14 cellular contexts compared by ENCODE assay signal in the genomic region with DNA sequence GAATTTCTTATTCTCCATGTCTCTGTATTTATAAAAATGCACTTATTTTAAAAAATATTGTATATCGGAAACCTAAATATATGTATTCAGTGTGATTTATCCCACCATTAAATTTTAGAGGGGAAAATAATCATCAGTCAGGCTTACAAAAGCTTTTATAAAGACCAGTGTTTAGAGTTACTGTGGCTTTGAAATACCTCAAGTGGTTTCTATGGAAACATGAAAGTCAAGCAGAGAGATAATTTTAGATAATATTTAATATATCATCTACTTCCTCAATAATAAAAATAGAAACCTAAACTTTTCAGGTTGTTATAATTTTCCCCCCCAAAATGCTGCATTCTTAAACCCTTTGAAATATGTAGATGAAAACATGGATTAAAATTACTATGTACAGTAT.
A peak's percentile ranks its signal among the peaks of the same experiment; 100 is the strongest.
DNase-seq lines count a peak whose midpoint lies in the region; ATAC-seq and TF ChIP-seq lines count a peak whose summit lies in the region.
"Had no signal": no experiment of that assay in that cellular context is flagged by ENCODE, and none has a peak within 500 bp of the region (broad histone marks: within the 10 kb centered on the region; RNA-seq: fewer than 3 reads in every experiment).

No MANE protein-coding gene starts in this region.

- no peak overlapping the region for H2AFZ ChIP-seq in neural cell (ENCODE audit: low read depth, low read length)

- no peaks in the 10 kb centered on the region for H3K27me3 ChIP-seq in DOHH2 (ENCODE audit: control insufficient read depth, low read length)
- no peaks in the 10 kb centered on the region for H3K27me3 ChIP-seq in SJCRH30
- H3K27me3 ChIP-seq in neural cell (ENCODE audit: insufficient read depth, low read depth, low read length), result no peaks in the 10 kb centered on the region
- H3K27me3 ChIP-seq: BLaER1 treated with 17β-estradiol and CSF1 and Interleukin-3, amounts not matched to agents 10 nM and 100 nM had no signal

- no peak for TF ChIP-seq RAD21 in neural cell (conservative IDR thresholded peaks at IDR 0.05)

- DNase-seq in SJCRH30, result no peak
- DNase-seq in OCI-M2 (lab: John Stamatoyannopoulos, UW; ENCODE audit: unreplicated experiment), result no peak
- no peak for DNase-seq in activated CD8-positive, alpha-beta memory T cell treated with anti-CD3 and anti-CD28 coated beads, Interleukin-2, amount 50 U/mL, for 48 hours
- no peak for DNase-seq in GM03348 (ENCODE audit: low spot score)
- DNase-seq: Calu3; CD8-positive, alpha-beta T cell; GDM1; KBM-7 had no signal

- H3K36me3 ChIP-seq in DOHH2 (ENCODE audit: control insufficient read depth, low read length) (no peaks in the 10 kb centered on the region), SJCRH30 (no peaks in the 10 kb centered on the region), neural cell (ENCODE audit: insufficient read depth, low read length) (no peaks in the 10 kb centered on the region)
- H3K36me3 ChIP-seq: BLaER1 treated with 17β-estradiol and CSF1 and Interleukin-3, amounts not matched to agents 10 nM and 100 nM; HAP-1 had no signal

- H3K79me2 ChIP-seq in DOHH2 (ENCODE audit: control insufficient read depth, low read length) (no peaks in the 10 kb centered on the region), neural cell (replicated peaks; ENCODE audit: insufficient read depth, low read length) (no peaks in the 10 kb centered on the region)

- H3K4me2 ChIP-seq in DOHH2 (ENCODE audit: low read length) (peak overlapping the region; percentile 14; the same call in 1 of the 2 replicates), neural cell (ENCODE audit: low read length) (peak overlapping the region; percentile 1)
- H3K4me2 ChIP-seq: BLaER1 treated with 17β-estradiol and CSF1 and Interleukin-3, amounts not matched to agents 10 nM and 100 nM had no signal

- peaks cover 18% of the 10 kb centered on the region for H3K4me1 ChIP-seq in DOHH2 (ENCODE audit: control insufficient read depth, low read length)
- peaks cover 52% of the 10 kb centered on the region for H3K4me1 ChIP-seq in SJCRH30
- H3K4me1 ChIP-seq: BLaER1 treated with 17β-estradiol and CSF1 and Interleukin-3, amounts not matched to agents 10 nM and 100 nM had no signal

- peak; percentile 59 for ATAC-seq in GM18861 (IDR thresholded peaks at IDR 0.05; ENCODE audit: unreplicated experiment)
- ATAC-seq: CD8-positive, alpha-beta T cell; HepG2 had no signal

- H3K4me3 ChIP-seq in DOHH2 (ENCODE audit: low read length) (no peak overlapping the region), SJCRH30 (no peak overlapping the region), neural cell (ENCODE audit: low read length) (no peak overlapping the region)
- H3K4me3 ChIP-seq: BLaER1 treated with 17β-estradiol and CSF1 and Interleukin-3, amounts not matched to agents 10 nM and 100 nM; HAP-1 had no signal

- TF ChIP-seq CTCF in DOHH2 (IDR thresholded peaks at IDR 0.05; ENCODE audit: low read depth, low read length, poor library complexity, severe bottlenecking) (no peak), neural cell (IDR thresholded peaks at IDR 0.05; ENCODE audit: poor library complexity, severe bottlenecking) (no peak)

- H3K9me2 ChIP-seq in DOHH2 (replicated peaks; ENCODE audit: control insufficient read depth, low read length), result no peaks in the 10 kb centered on the region
- no peaks in the 10 kb centered on the region for H3K9me2 ChIP-seq in neural cell (ENCODE audit: insufficient read depth, low read length)

- H4K20me1 ChIP-seq in DOHH2 (ENCODE audit: control insufficient read depth, insufficient read depth, low read depth, low read length), result no peaks in the 10 kb centered on the region
- no peaks in the 10 kb centered on the region for H4K20me1 ChIP-seq in neural cell (ENCODE audit: insufficient read depth)
- H4K20me1 ChIP-seq: BLaER1 treated with 17β-estradiol and CSF1 and Interleukin-3, amounts not matched to agents 10 nM and 100 nM had no signal

- no peak for TF ChIP-seq EP300 in neural cell (conservative IDR thresholded peaks at IDR 0.05; ENCODE audit: poor library complexity, severe bottlenecking)

- H3K27ac ChIP-seq in DOHH2 (ENCODE audit: low read depth, low read length) (no peak overlapping the region), SJCRH30 (peak overlapping the region; percentile 78; the same call in 1 of the 2 replicates), neural cell (ENCODE audit: low read length) (no peak overlapping the region)
- H3K27ac ChIP-seq: BLaER1 treated with 17β-estradiol and CSF1 and Interleukin-3, amounts not matched to agents 10 nM and 100 nM had no signal

- H3K9ac ChIP-seq in neural cell (ENCODE audit: low read length), result no peak overlapping the region
- H3K9ac ChIP-seq: BLaER1 treated with 17β-estradiol and CSF1 and Interleukin-3, amounts not matched to agents 10 nM and 100 nM had no signal

- H3K9me3 ChIP-seq in DOHH2 (ENCODE audit: control insufficient read depth, insufficient read depth, low read length), result no peaks in the 10 kb centered on the region
- H3K9me3 ChIP-seq in SJCRH30 (replicated peaks), result no peaks in the 10 kb centered on the region
- H3K9me3 ChIP-seq in neural cell (ENCODE audit: low read length), result no peaks in the 10 kb centered on the region
- H3K9me3 ChIP-seq: BLaER1 treated with 17β-estradiol and CSF1 and Interleukin-3, amounts not matched to agents 10 nM and 100 nM; HAP-1 had no signal

- H3F3A ChIP-seq in DOHH2 (ENCODE audit: control insufficient read depth, insufficient read depth) (no peaks in the 10 kb centered on the region), neural cell (ENCODE audit: insufficient read depth, low read length, poor library complexity, severe bottlenecking) (no peaks in the 10 kb centered on the region)

TF ChIP-seq in neural cell, 6 proteins besides CTCF, POLR2A, EP300 and RAD21:
- TF ChIP-seq, protein P1, sequence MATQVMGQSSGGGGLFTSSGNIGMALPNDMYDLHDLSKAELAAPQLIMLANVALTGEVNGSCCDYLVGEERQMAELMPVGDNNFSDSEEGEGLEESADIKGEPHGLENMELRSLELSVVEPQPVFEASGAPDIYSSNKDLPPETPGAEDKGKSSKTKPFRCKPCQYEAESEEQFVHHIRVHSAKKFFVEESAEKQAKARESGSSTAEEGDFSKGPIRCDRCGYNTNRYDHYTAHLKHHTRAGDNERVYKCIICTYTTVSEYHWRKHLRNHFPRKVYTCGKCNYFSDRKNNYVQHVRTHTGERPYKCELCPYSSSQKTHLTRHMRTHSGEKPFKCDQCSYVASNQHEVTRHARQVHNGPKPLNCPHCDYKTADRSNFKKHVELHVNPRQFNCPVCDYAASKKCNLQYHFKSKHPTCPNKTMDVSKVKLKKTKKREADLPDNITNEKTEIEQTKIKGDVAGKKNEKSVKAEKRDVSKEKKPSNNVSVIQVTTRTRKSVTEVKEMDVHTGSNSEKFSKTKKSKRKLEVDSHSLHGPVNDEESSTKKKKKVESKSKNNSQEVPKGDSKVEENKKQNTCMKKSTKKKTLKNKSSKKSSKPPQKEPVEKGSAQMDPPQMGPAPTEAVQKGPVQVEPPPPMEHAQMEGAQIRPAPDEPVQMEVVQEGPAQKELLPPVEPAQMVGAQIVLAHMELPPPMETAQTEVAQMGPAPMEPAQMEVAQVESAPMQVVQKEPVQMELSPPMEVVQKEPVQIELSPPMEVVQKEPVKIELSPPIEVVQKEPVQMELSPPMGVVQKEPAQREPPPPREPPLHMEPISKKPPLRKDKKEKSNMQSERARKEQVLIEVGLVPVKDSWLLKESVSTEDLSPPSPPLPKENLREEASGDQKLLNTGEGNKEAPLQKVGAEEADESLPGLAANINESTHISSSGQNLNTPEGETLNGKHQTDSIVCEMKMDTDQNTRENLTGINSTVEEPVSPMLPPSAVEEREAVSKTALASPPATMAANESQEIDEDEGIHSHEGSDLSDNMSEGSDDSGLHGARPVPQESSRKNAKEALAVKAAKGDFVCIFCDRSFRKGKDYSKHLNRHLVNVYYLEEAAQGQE (IDR thresholded peaks at IDR 0.05; ENCODE audit: borderline replicate concordance), result no peak
- TF ChIP-seq TAF1 (IDR thresholded peaks at IDR 0.05; ENCODE audit: low read depth) (no peak), EZH2 (IDR thresholded peaks at IDR 0.05; ENCODE audit: borderline replicate concordance, insufficient read depth, low read length, poor library complexity, severe bottlenecking) (no peak), MXI1 (conservative IDR thresholded peaks at IDR 0.05; ENCODE audit: poor library complexity, severe bottlenecking) (no peak), SMC3 (conservative IDR thresholded peaks at IDR 0.05; ENCODE audit: poor library complexity) (no peak), POLR2AphosphoS5 (IDR thresholded peaks at IDR 0.05) (no peak)
